18 cellular contexts compared by ENCODE assay signal in genomic region chr4:165505991-165506779, GRCh38.
A peak's percentile ranks its signal among the peaks of the same experiment; 100 is the strongest.
DNase-seq lines count a peak whose midpoint lies in the region; ATAC-seq and TF ChIP-seq lines count a peak whose summit lies in the region.
"Had no signal": no experiment of that assay in that cellular context is flagged by ENCODE, and none has a peak within 500 bp of the region (broad histone marks: within the 10 kb centered on the region; RNA-seq: fewer than 3 reads in every experiment).

No MANE protein-coding gene starts in this region.

- H3K9me3 ChIP-seq in mesenchymal stem cell (ENCODE audit: control insufficient read depth, low read length) (no peaks in the 10 kb centered on the region), BE2C (no peaks in the 10 kb centered on the region)

- TF ChIP-seq EP300 in Ishikawa (IDR thresholded peaks at IDR 0.05; ENCODE audit: borderline replicate concordance), result peak; percentile 40

- H3K4me3 ChIP-seq in mesenchymal stem cell (ENCODE audit: insufficient read depth in 1 of 2, low read depth in 1 of 2, low read length in 2 of 2), result no peak overlapping the region
- H3K4me3 ChIP-seq in BE2C (ENCODE audit: low read depth, low read length), result no peak overlapping the region

- no peak for TF ChIP-seq RAD21 in Ishikawa (IDR thresholded peaks at IDR 0.05; ENCODE audit: low read depth)

- no peaks in the 10 kb centered on the region for H3K27me3 ChIP-seq in mesenchymal stem cell (ENCODE audit: control insufficient read depth in 1 of 2, insufficient read depth in 1 of 2, low read length in 2 of 2)
- H3K27me3 ChIP-seq in BE2C, result no peaks in the 10 kb centered on the region

- 44% methylated on average over 2 of the region's 5 CpGs for WGBS in mesenchymal stem cell

- no peak overlapping the region for H3K4ac ChIP-seq in mesenchymal stem cell (ENCODE audit: low read depth in 1 of 2, low read length in 2 of 2)

- H2AFZ ChIP-seq in mesenchymal stem cell (ENCODE audit: low read depth, low read length), result no peak overlapping the region

- peak overlapping the region; percentile 35 for H3K9ac ChIP-seq in mesenchymal stem cell (ENCODE audit: low read length)
- H3K9ac ChIP-seq: KMS-11 had no signal

- no peak overlapping the region for H3K18ac ChIP-seq in mesenchymal stem cell (ENCODE audit: low read depth in 1 of 2, low read length in 2 of 2)

- H2BK120ac ChIP-seq in mesenchymal stem cell (ENCODE audit: low read depth, low read length), result no peak overlapping the region

- H4K8ac ChIP-seq in mesenchymal stem cell (ENCODE audit: low read length), result no peak overlapping the region

- H3K4me1 ChIP-seq in mesenchymal stem cell (ENCODE audit: control insufficient read depth, insufficient read depth, low read depth, low read length), result no peaks in the 10 kb centered on the region
- no peaks in the 10 kb centered on the region for H3K4me1 ChIP-seq in BE2C

- H2BK15ac ChIP-seq in mesenchymal stem cell (ENCODE audit: low read depth, poor library complexity, severe bottlenecking), result no peak overlapping the region

- no peak overlapping the region for H3K14ac ChIP-seq in mesenchymal stem cell (ENCODE audit: low read length in 2 of 2)

- no peak overlapping the region for H3K4me2 ChIP-seq in mesenchymal stem cell (ENCODE audit: low read length, poor library complexity, severe bottlenecking)
- H3K4me2 ChIP-seq: KMS-11 had no signal

- H3K36me3 ChIP-seq in mesenchymal stem cell (ENCODE audit: control insufficient read depth in 1 of 2, insufficient read depth in 2 of 2, low read depth in 1 of 2, low read length in 2 of 2), result no peaks in the 10 kb centered on the region
- H3K36me3 ChIP-seq in BE2C, result no peaks in the 10 kb centered on the region

- no peak overlapping the region for H2AK5ac ChIP-seq in mesenchymal stem cell (ENCODE audit: low read length, severe bottlenecking)

- ATAC-seq in HG03095 (IDR thresholded peaks at IDR 0.05; ENCODE audit: unreplicated experiment), result no peak
- ATAC-seq: HCT116 had no signal

- no peak overlapping the region for H2BK12ac ChIP-seq in mesenchymal stem cell (ENCODE audit: low read length in 2 of 2)

- H3K23ac ChIP-seq in mesenchymal stem cell (ENCODE audit: low read length in 2 of 2), result no peak overlapping the region

- DNase-seq in A172 (ENCODE audit: low spot score) (peak; percentile 33), epithelial cell of prostate (ENCODE audit: low read depth, low spot score) (peak; percentile 55), mesenchymal stem cell (peak; percentile 87), BE2C (no peak), mesenteric fat pad (ENCODE audit: low spot score) (no peak)
- no peak for DNase-seq in activated CD4-positive, alpha-beta T cell treated with anti-CD3 and anti-CD28 coated beads for 1 hour
- DNase-seq: activated CD4-positive, alpha-beta T cell treated with anti-CD3 and anti-CD28 coated beads, Interleukin-2, amount 50 U/mL, for 4 hours; Calu3; kidney; NCI-H1694; NCI-H446; SHP77 treated with DMSO at 0.1 percent for 48 hours; stimulated activated CD4-positive, alpha-beta T cell treated with anti-CD3 and anti-CD28 coated beads, Interleukin-2, amount 100 ng/mL, for 24 hours; T-helper 9 cell had no signal

- no peak overlapping the region for H4K91ac ChIP-seq in mesenchymal stem cell (ENCODE audit: low read length)

- no peak for TF ChIP-seq CTCF in BE2C (IDR thresholded peaks at IDR 0.05; ENCODE audit: low read depth, low read length)

- H3K79me1 ChIP-seq in mesenchymal stem cell (replicated peaks; ENCODE audit: low read length, poor library complexity, severe bottlenecking), result no peaks in the 10 kb centered on the region

- H3K27ac ChIP-seq in epithelial cell of prostate (peak overlapping the region; percentile 34), mesenchymal stem cell (ENCODE audit: low read length, poor library complexity, severe bottlenecking) (no peak overlapping the region)
- H3K27ac ChIP-seq: KMS-11 had no signal

- no peak overlapping the region for H2BK5ac ChIP-seq in mesenchymal stem cell (ENCODE audit: low read depth, low read length, poor library complexity, severe bottlenecking)

TF ChIP-seq in Ishikawa, 13 proteins besides CTCF, POLR2A, EP300 and RAD21:
- TF ChIP-seq NFIC (IDR thresholded peaks at IDR 0.05) (peak; percentile 92), CEBPB (IDR thresholded peaks at IDR 0.05) (peak; percentile 66), EGR1 (IDR thresholded peaks at IDR 0.05) (no peak), ZBTB7A (IDR thresholded peaks at IDR 0.05; ENCODE audit: low read depth) (no peak), YY1 (IDR thresholded peaks at IDR 0.05; ENCODE audit: low read depth) (no peak), USF1 (IDR thresholded peaks at IDR 0.05) (no peak), MAX (IDR thresholded peaks at IDR 0.05) (peak; percentile 41; the same call in 1 of the 2 replicates), TCF12 (IDR thresholded peaks at IDR 0.05; ENCODE audit: low read depth) (peak; percentile 58), FOXM1 (IDR thresholded peaks at IDR 0.05; ENCODE audit: borderline replicate concordance, low read depth) (no peak), TAF1 (IDR thresholded peaks at IDR 0.05; ENCODE audit: low read depth) (no peak), REST (IDR thresholded peaks at IDR 0.05; ENCODE audit: low read depth) (no peak), TEAD4 (IDR thresholded peaks at IDR 0.05) (peak; percentile 80)

Comparison
In these comparisons a context has a peak if more than half of its experiments do, and no peak if none do; other contexts are left out.
1. DNase-seq: peak in A172 (single experiment), epithelial cell of prostate (single experiment) and mesenchymal stem cell (single experiment); none in BE2C (single experiment), activated CD4-positive, alpha-beta T cell treated with anti-CD3 and anti-CD28 coated beads for 1 hour (single experiment) and mesenteric fat pad (single experiment).